In genomic region chr2:204337638-204338037, GRCh38 we compare ENCODE assay signal across 20 cellular contexts.
DNase-seq lines count a peak whose midpoint lies in the region; ATAC-seq, FAIRE-seq and TF ChIP-seq lines count a peak whose summit lies in the region.
"Had no signal": no experiment of that assay in that cellular context is flagged by ENCODE, and none has a peak within 500 bp of the region (broad histone marks: within the 10 kb centered on the region; RNA-seq: fewer than 3 reads in every experiment).

No MANE protein-coding gene starts in this region.

- H3K9me3 ChIP-seq in IMR-90 (ENCODE audit: control insufficient read depth, insufficient read depth, low read length) (peaks cover 3% of the 10 kb centered on the region; the same call in 1 of the 2 replicates), K562 (replicated peaks; ENCODE audit: control insufficient read depth, insufficient read depth, low read depth, low read length) (no peaks in the 10 kb centered on the region)
- H3K9me3 ChIP-seq: BLaER1 treated with 17β-estradiol and CSF1 and Interleukin-3, amounts not matched to agents 10 nM and 100 nM had no signal

- WGBS in IMR-90 (ENCODE audit: extremely low coverage in 2 of 2, insufficient read length in 1 of 2), 2 experiments: no CpG with 5 or more reads among the region's 1 CpG
- WGBS in K562 (ENCODE audit: insufficient coverage, low coverage, missing lambda C conversion rate): 22% methylated on average over 1 of the region's 1 CpG

- dilution Hi-C loops in IMR-90 (cut with HindIII; ENCODE audit: low sequenced_read_pairs, unreplicated experiment): no loop called here

- in situ Hi-C loops in IMR-90 (cut with MboI; ENCODE audit: low sequenced_read_pairs): loop anchor here (5.0 to 25.0 kb wide), 2 partner anchors 215 to 525 kb away; no protein-coding TSS in a partner anchor
- in situ Hi-C loops in K562 (cut with MboI): no loop called here

- no peak for TF ChIP-seq POLR2A in IMR-90 (IDR thresholded peaks at IDR 0.05; ENCODE audit: low read depth, low read length)
- no peak for TF ChIP-seq POLR2A in K562 (conservative IDR thresholded peaks at IDR 0.05)

- intact Hi-C loops in IMR-90 (cut with micrococcal nuclease): no loop called here
- intact Hi-C loops in K562 (cut with micrococcal nuclease): no loop called here

- H3K27ac ChIP-seq in IMR-90 (ENCODE audit: insufficient read depth, low read length) (no peak overlapping the region), K562 (ENCODE audit: extremely low read depth, low read depth, low read length) (no peak overlapping the region)
- H3K27ac ChIP-seq: BLaER1 treated with 17β-estradiol and CSF1 and Interleukin-3, amounts not matched to agents 10 nM and 100 nM; C4-2B had no signal

- no peaks in the 10 kb centered on the region for H3K36me3 ChIP-seq in IMR-90 (ENCODE audit: control insufficient read depth, insufficient read depth, low read length)
- no peaks in the 10 kb centered on the region for H3K36me3 ChIP-seq in K562 (ENCODE audit: control insufficient read depth, insufficient read depth, low read length)
- H3K36me3 ChIP-seq: BLaER1 treated with 17β-estradiol and CSF1 and Interleukin-3, amounts not matched to agents 10 nM and 100 nM had no signal

- no peak for FAIRE-seq in K562 (lab: Jason Lieb, UNC)
- FAIRE-seq: A204.1, D721Med, G401.6, GM12891, GM19239 had no signal

- 0 out of 2 replicates have a peak, but pooled peaks cover 4% of the 10 kb centered on the region for H3K9me1 ChIP-seq in IMR-90 (ENCODE audit: insufficient read depth, low read length)
- no peaks in the 10 kb centered on the region for H3K9me1 ChIP-seq in K562 (ENCODE audit: control insufficient read depth, insufficient read depth, low read length)

- peak overlapping the region; percentile 55; the same call in 1 of the 2 replicates for H3K14ac ChIP-seq in IMR-90 (replicated peaks; ENCODE audit: low read depth, low read length)

- ATAC-seq in IMR-90 (ENCODE audit: low read depth) (no peak), K562 (no peak), HG03280 (IDR thresholded peaks at IDR 0.05; ENCODE audit: unreplicated experiment) (no peak), HG02623 (IDR thresholded peaks at IDR 0.05; ENCODE audit: unreplicated experiment) (no peak)
- ATAC-seq: CD8-positive, alpha-beta T cell had no signal

- H4K20me1 ChIP-seq in IMR-90 (ENCODE audit: insufficient read depth, low read length): no peaks in the 10 kb centered on the region
- no peaks in the 10 kb centered on the region for H4K20me1 ChIP-seq in K562 (replicated peaks; ENCODE audit: control insufficient read depth, insufficient read depth, low read length)
- H4K20me1 ChIP-seq: BLaER1 treated with 17β-estradiol and CSF1 and Interleukin-3, amounts not matched to agents 10 nM and 100 nM had no signal

- CTCF ChIA-PET in IMR-90 (lab: Yijun Ruan, JAX) (no interaction called here), K562 (lab: Yijun Ruan, JAX; ENCODE audit: low intra/inter-chr PET ratio) (no interaction called here)

- H4K8ac ChIP-seq in IMR-90 (ENCODE audit: low read depth in 2 of 2, low read length in 2 of 2): no peak overlapping the region

- no peak for TF ChIP-seq EP300 in K562 (IDR thresholded peaks at IDR 0.05; ENCODE audit: low read length)

- no peak overlapping the region for H3K4ac ChIP-seq in IMR-90 (ENCODE audit: low read depth, low read length)

- H3K9ac ChIP-seq in IMR-90 (ENCODE audit: low read depth, low read length) (no peak overlapping the region), K562 (ENCODE audit: insufficient read depth in 1 of 2, low read depth in 2 of 2, low read length in 2 of 2) (no peak overlapping the region)
- H3K9ac ChIP-seq: BLaER1 treated with 17β-estradiol and CSF1 and Interleukin-3, amounts not matched to agents 10 nM and 100 nM had no signal

- H3K23ac ChIP-seq in IMR-90 (ENCODE audit: low read depth, low read length): no peak overlapping the region

- no peak overlapping the region for H2BK5ac ChIP-seq in IMR-90 (ENCODE audit: low read depth, low read length, poor library complexity, severe bottlenecking)

- no peak overlapping the region for H4K5ac ChIP-seq in IMR-90 (ENCODE audit: low read depth, low read length)

- TF ChIP-seq RAD21 in IMR-90 (IDR thresholded peaks at IDR 0.05; ENCODE audit: low read length) (no peak), K562 (CRISPR knock-in tag; conservative IDR thresholded peaks at IDR 0.05 in 1 of 2, IDR thresholded peaks at IDR 0.05 in 1 of 2) (no peak)

- H2BK120ac ChIP-seq in IMR-90 (ENCODE audit: low read depth, low read length): 0 out of 2 replicates have a peak overlapping the region, but pooled peaks have one; percentile 0

- H4K91ac ChIP-seq in IMR-90 (ENCODE audit: insufficient read depth, low read depth, low read length): no peak overlapping the region

- TF ChIP-seq CTCF in IMR-90 (conservative IDR thresholded peaks at IDR 0.05; ENCODE audit: low read depth, low read length) (no peak), K562 (IDR thresholded peaks at IDR 0.05 in 2 of 3, conservative IDR thresholded peaks at IDR 0.05 in 1 of 3; ENCODE audit: insufficient read depth in 2 of 3, low read depth in 1 of 3, low read length in 3 of 3) (no peak)

- H3K4me1 ChIP-seq in IMR-90 (ENCODE audit: control insufficient read depth, insufficient read depth, low read length) (peaks cover 11% of the 10 kb centered on the region; the same call in 1 of the 2 replicates), K562 (replicated peaks in 1 of 2; ENCODE audit: control insufficient read depth in 2 of 2, insufficient read depth in 2 of 2, low read length in 2 of 2) (peaks cover 0 to 11% of the 10 kb centered on the region in 2 experiments; a peak in 2 of 5 replicates)
- H3K4me1 ChIP-seq: BLaER1 treated with 17β-estradiol and CSF1 and Interleukin-3, amounts not matched to agents 10 nM and 100 nM had no signal

- H3K79me2 ChIP-seq in K562 (ENCODE audit: control insufficient read depth, insufficient read depth, low read length): no peaks in the 10 kb centered on the region

- no peak overlapping the region; the same call in 1 of the 2 replicates for H3K18ac ChIP-seq in IMR-90 (ENCODE audit: low read depth, low read length)

- no peak overlapping the region for H3K56ac ChIP-seq in IMR-90 (ENCODE audit: extremely low read depth, insufficient read depth, low read length)

- no peak for DNase-seq in IMR-90
- DNase-seq in K562 (ENCODE audit: extremely low read depth in 1 of 4, low spot score in 3 of 4): peak in 1 of 4 experiments; percentile 9
- no peak for DNase-seq in COLO829 (ENCODE audit: low spot score)
- DNase-seq: 8988T; ACHN; Calu3; CD4-positive, alpha-beta T cell; CD8-positive, alpha-beta T cell; COR-L47; DMS79 treated with DMSO at 0.1 percent for 48 hours; GF-D8 had no signal

- H3K4me2 ChIP-seq in IMR-90 (ENCODE audit: low read depth, low read length) (no peak overlapping the region), K562 (ENCODE audit: insufficient read depth, low read length) (no peak overlapping the region; the same call in 1 of the 2 replicates)
- H3K4me2 ChIP-seq: BLaER1 treated with 17β-estradiol and CSF1 and Interleukin-3, amounts not matched to agents 10 nM and 100 nM had no signal

- no peak overlapping the region for H2AFZ ChIP-seq in IMR-90 (replicated peaks; ENCODE audit: low read length, poor library complexity)
- no peak overlapping the region for H2AFZ ChIP-seq in K562 (ENCODE audit: low read depth, low read length)

- POLR2A ChIA-PET in IMR-90 (lab: Charles Lee; ENCODE audit: unreplicated experiment): no interaction called here
- POLR2A ChIA-PET in K562 (lab: Yijun Ruan, JAX): no interaction called here

- H2BK20ac ChIP-seq in IMR-90 (ENCODE audit: low read depth, low read length): peak overlapping the region; percentile 6; the same call in 1 of the 2 replicates

- no peak overlapping the region for H2BK15ac ChIP-seq in IMR-90 (ENCODE audit: low read depth, low read length)

- no TSS peak for BruUV-seq in IMR-90 (replicated peaks; lab: Mats Ljungman, UMichigan)
- BruUV-seq in K562 (replicated peaks; lab: Mats Ljungman, UMichigan): no TSS peak

- H3K4me3 ChIP-seq in IMR-90 (ENCODE audit: insufficient read depth, low read depth, low read length) (no peak overlapping the region), K562 (no peak overlapping the region)
- H3K4me3 ChIP-seq: BLaER1 treated with 17β-estradiol and CSF1 and Interleukin-3, amounts not matched to agents 10 nM and 100 nM had no signal

- no peaks in the 10 kb centered on the region for H3K27me3 ChIP-seq in IMR-90 (ENCODE audit: control insufficient read depth, insufficient read depth, low read length)
- no peaks in the 10 kb centered on the region for H3K27me3 ChIP-seq in K562 (ENCODE audit: control insufficient read depth in 2 of 2, insufficient read depth in 2 of 2, low read length in 2 of 2)
- H3K27me3 ChIP-seq: BLaER1 treated with 17β-estradiol and CSF1 and Interleukin-3, amounts not matched to agents 10 nM and 100 nM had no signal

- no peak overlapping the region for H2AK5ac ChIP-seq in IMR-90 (ENCODE audit: low read depth, low read length)

- no peak overlapping the region for H2AK9ac ChIP-seq in IMR-90 (replicated peaks; ENCODE audit: low read depth, low read length, poor library complexity)

- H3K79me1 ChIP-seq in IMR-90 (ENCODE audit: low read depth in 1 of 2, low read length in 2 of 2): no peaks in the 10 kb centered on the region

TF ChIP-seq in IMR-90, 13 proteins besides CTCF, POLR2A, EP300 and RAD21 (continues in another document):
- no peak for TF ChIP-seq RFX5 (IDR thresholded peaks at IDR 0.05; ENCODE audit: low read depth, low read length)
- TF ChIP-seq, protein P1, sequence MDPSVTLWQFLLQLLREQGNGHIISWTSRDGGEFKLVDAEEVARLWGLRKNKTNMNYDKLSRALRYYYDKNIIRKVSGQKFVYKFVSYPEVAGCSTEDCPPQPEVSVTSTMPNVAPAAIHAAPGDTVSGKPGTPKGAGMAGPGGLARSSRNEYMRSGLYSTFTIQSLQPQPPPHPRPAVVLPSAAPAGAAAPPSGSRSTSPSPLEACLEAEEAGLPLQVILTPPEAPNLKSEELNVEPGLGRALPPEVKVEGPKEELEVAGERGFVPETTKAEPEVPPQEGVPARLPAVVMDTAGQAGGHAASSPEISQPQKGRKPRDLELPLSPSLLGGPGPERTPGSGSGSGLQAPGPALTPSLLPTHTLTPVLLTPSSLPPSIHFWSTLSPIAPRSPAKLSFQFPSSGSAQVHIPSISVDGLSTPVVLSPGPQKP (IDR thresholded peaks at IDR 0.05; ENCODE audit: borderline replicate concordance, low read depth, low read length): no peak

TF ChIP-seq in K562, 482 proteins besides CTCF, POLR2A, EP300 and RAD21 (continues in another document):
- TF ChIP-seq DPF2 (IDR thresholded peaks at IDR 0.05) (0 out of 2 replicates have a peak, but pooled peaks have one; percentile 53), NCOA2 (IDR thresholded peaks at IDR 0.05; ENCODE audit: partially characterized antibody in 2 of 2) (no peak), CBFA2T3 (IDR thresholded peaks at IDR 0.05) (peak; percentile 64), ZSCAN32 (CRISPR knock-in tag; IDR thresholded peaks at IDR 0.05) (no peak), SMARCB1 (IDR thresholded peaks at IDR 0.05; ENCODE audit: insufficient read length, low read depth) (no peak), CBFA2T2 (conservative IDR thresholded peaks at IDR 0.05) (0 out of 2 replicates have a peak, but pooled peaks have one; percentile 34), MAFK (IDR thresholded peaks at IDR 0.05; ENCODE audit: low read length) (no peak)
